In the genomic region with DNA sequence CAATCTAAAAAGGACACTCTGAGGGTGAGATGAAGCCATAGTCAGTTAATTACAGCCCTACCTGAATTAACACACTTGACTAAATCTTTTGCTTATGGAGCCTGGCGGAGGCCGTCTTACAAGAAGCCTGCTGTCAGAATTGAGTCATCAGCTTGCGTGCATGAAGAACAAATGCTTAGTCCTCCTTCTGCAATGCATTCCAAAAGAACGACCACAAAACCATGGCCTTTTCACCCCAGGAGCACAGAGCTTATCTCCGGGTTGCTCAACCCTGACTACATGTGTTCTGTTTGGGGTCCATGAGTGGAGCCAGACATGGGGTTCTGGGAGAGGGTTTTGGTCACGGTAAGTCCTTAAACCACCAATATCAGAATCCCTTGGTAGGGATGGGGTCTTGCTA, we compare ENCODE assay signal across 9 cellular contexts.
DNase-seq lines count a peak whose midpoint lies in the region; ATAC-seq, FAIRE-seq and TF ChIP-seq lines count a peak whose summit lies in the region.
"Had no signal": no experiment of that assay in that cellular context is flagged by ENCODE, and none has a peak within 500 bp of the region (broad histone marks: within the 10 kb centered on the region; RNA-seq: fewer than 3 reads in every experiment).

No MANE protein-coding gene starts in this region.

- H3K4me2 ChIP-seq in GM12878 (ENCODE audit: control insufficient read depth, insufficient read depth), result no peak overlapping the region

- 3% methylated on average over 6 of the region's 6 CpGs for WGBS in GM12878 (ENCODE audit: insufficient coverage, insufficient replicate concordance, low lambda C conversion rate, missing lambda C conversion rate)
- WGBS in body of pancreas, 2 donors, result 78 to 80% methylated on average over 5 to 6 of the region's 6 CpGs

- POLR2A ChIA-PET in GM12878 (lab: Charles Lee), result interaction anchor here (1.4 kb wide), 1 partner anchor 10 kb away, joined by 3 read pairs; no protein-coding TSS in a partner anchor

- no peak overlapping the region for H2AFZ ChIP-seq in GM12878 (ENCODE audit: control insufficient read depth, low read depth, low read length)

- RAD21 ChIA-PET in GM12878 (lab: Charles Lee; ENCODE audit: unreplicated experiment), result interaction anchor here (1.6 kb wide), 1 partner anchor 17 kb away, joined by 6 read pairs; no protein-coding TSS in a partner anchor

- DNase-seq in GM12878 (ENCODE audit: low read depth, low spot score) (no peak), NCI-H2029 (lab: John Stamatoyannopoulos, UW) (no peak), body of pancreas (no peak), type B pancreatic cell (ENCODE audit: extremely low spot score, unreplicated experiment) (no peak)
- DNase-seq: right cardiac atrium, T-helper 17 cell had no signal

- H3K79me2 ChIP-seq in GM12878 (ENCODE audit: control insufficient read depth, insufficient read depth, low read length), result no peaks in the 10 kb centered on the region

- H3K27me3 Mint-ChIP-seq in stimulated activated memory B cell treated with anti-CD40 and anti-IgM and Interleukin-4, amounts not matched to agents 10 μg/mL and 1 μg/mL and 100 μg/mL, for 72 hours, result no peaks in the 10 kb centered on the region
- H3K27me3 Mint-ChIP-seq in type B pancreatic cell, result peaks cover 3% of the 10 kb centered on the region
- H3K27me3 Mint-ChIP-seq: T-helper 17 cell had no signal

- H3K27ac ChIP-seq in GM12878 (ENCODE audit: control insufficient read depth, insufficient read depth) (no peak overlapping the region), body of pancreas (no peak overlapping the region)

- TF ChIP-seq CTCF in GM12878 (IDR thresholded peaks at IDR 0.05 in 2 of 3, conservative IDR thresholded peaks at IDR 0.05 in 1 of 3; ENCODE audit: control insufficient read depth in 2 of 3, extremely low read depth in 1 of 3, insufficient read depth in 1 of 3, low read depth in 3 of 3, low read length in 3 of 3), result no peak
- no peak for TF ChIP-seq CTCF in body of pancreas (IDR thresholded peaks at IDR 0.05)
- TF ChIP-seq CTCF in type B pancreatic cell (conservative IDR thresholded peaks at IDR 0.05), result no peak

- H3K9ac ChIP-seq in GM12878 (ENCODE audit: control insufficient read depth, insufficient read depth, low read length), result no peak overlapping the region

- peaks cover 20% of the 10 kb centered on the region for H3K4me1 Mint-ChIP-seq in stimulated activated memory B cell treated with anti-CD40 and anti-IgM and Interleukin-4, amounts not matched to agents 10 μg/mL and 1 μg/mL and 100 μg/mL, for 72 hours
- no peaks in the 10 kb centered on the region for H3K4me1 Mint-ChIP-seq in type B pancreatic cell (ENCODE audit: unreplicated experiment)

- SMC1A ChIA-PET in GM12878 (lab: Charles Lee; ENCODE audit: uncharacterized antibody, unreplicated experiment), result interaction anchor here (0.7 kb wide), 1 partner anchor 13 kb away, joined by 3 read pairs; no protein-coding TSS in a partner anchor

- H3K27ac Mint-ChIP-seq in stimulated activated memory B cell treated with anti-CD40 and anti-IgM and Interleukin-4, amounts not matched to agents 10 μg/mL and 1 μg/mL and 100 μg/mL, for 72 hours, result peak overlapping the region; percentile 63
- H3K27ac Mint-ChIP-seq in type B pancreatic cell, result no peak overlapping the region
- H3K27ac Mint-ChIP-seq: T-helper 17 cell had no signal

- H3K4me3 Mint-ChIP-seq in stimulated activated memory B cell treated with anti-CD40 and anti-IgM and Interleukin-4, amounts not matched to agents 10 μg/mL and 1 μg/mL and 100 μg/mL, for 72 hours, result peak overlapping the region; percentile 44
- H3K4me3 Mint-ChIP-seq in type B pancreatic cell, result no peak overlapping the region
- H3K4me3 Mint-ChIP-seq: T-helper 17 cell had no signal

- ATAC-seq in GM19463 (IDR thresholded peaks at IDR 0.05; ENCODE audit: unreplicated experiment) (peak; percentile 88), HG03571 (IDR thresholded peaks at IDR 0.05; ENCODE audit: unreplicated experiment) (peak; percentile 88), GM12878 (peak; percentile 71), body of pancreas (no peak)
- ATAC-seq in stimulated activated memory B cell treated with anti-CD40 and anti-IgM and Interleukin-4, amounts not matched to agents 10 μg/mL and 1 μg/mL and 100 μg/mL, for 72 hours, result peak; percentile 88
- ATAC-seq: right cardiac atrium, T-helper 17 cell had no signal

- H3K36me3 Mint-ChIP-seq in stimulated activated memory B cell treated with anti-CD40 and anti-IgM and Interleukin-4, amounts not matched to agents 10 μg/mL and 1 μg/mL and 100 μg/mL, for 72 hours, result no peaks in the 10 kb centered on the region
- no peaks in the 10 kb centered on the region for H3K36me3 Mint-ChIP-seq in type B pancreatic cell

- CTCF ChIA-PET in GM12878 (lab: Yijun Ruan, JAX), result no interaction called here

- no TSS peak for BruUV-seq in GM12878 (replicated peaks; lab: Mats Ljungman, UMichigan)

- no peaks in the 10 kb centered on the region; the same call in 1 of the 2 replicates for H3K4me1 ChIP-seq in GM12878 (ENCODE audit: control insufficient read depth, insufficient read depth, low read length)
- no peaks in the 10 kb centered on the region for H3K4me1 ChIP-seq in body of pancreas

- no peaks in the 10 kb centered on the region for H4K20me1 ChIP-seq in GM12878 (ENCODE audit: control insufficient read depth, insufficient read depth)

- TF ChIP-seq RAD21 in GM12878 (IDR thresholded peaks at IDR 0.05; ENCODE audit: insufficient read depth, low read depth, low read length), result no peak

- in situ Hi-C loops in GM12878 (cut with MboI), result no loop called here

- H3K36me3 ChIP-seq in GM12878 (ENCODE audit: control insufficient read depth in 2 of 2, insufficient read depth in 2 of 2, low read length in 1 of 2), result no peaks in the 10 kb centered on the region
- no peaks in the 10 kb centered on the region for H3K36me3 ChIP-seq in body of pancreas (replicated peaks in 1 of 2; ENCODE audit: insufficient read depth in 1 of 2, low read depth in 2 of 2)

- no peak for FAIRE-seq in GM12878 (lab: Jason Lieb, UNC)

- TF ChIP-seq POLR2A in GM12878 (IDR thresholded peaks at IDR 0.05; ENCODE audit: low read depth, low read length), result no peak
- no peak for TF ChIP-seq POLR2A in body of pancreas (IDR thresholded peaks at IDR 0.05)

- peak in 1 of 2 experiments; percentile 49; a peak in 1 of 4 replicates for TF ChIP-seq EP300 in GM12878 (IDR thresholded peaks at IDR 0.05; ENCODE audit: borderline replicate concordance in 1 of 2, control insufficient read depth in 1 of 2, low read depth in 2 of 2, low read length in 2 of 2)

- H3K9me3 Mint-ChIP-seq in stimulated activated memory B cell treated with anti-CD40 and anti-IgM and Interleukin-4, amounts not matched to agents 10 μg/mL and 1 μg/mL and 100 μg/mL, for 72 hours, result no peaks in the 10 kb centered on the region
- H3K9me3 Mint-ChIP-seq in type B pancreatic cell, result no peaks in the 10 kb centered on the region

- intact Hi-C loops in GM12878 (cut with micrococcal nuclease; ENCODE audit: unreplicated experiment), result loop anchor here (2.0 kb wide), 1 partner anchor 15 kb away; no protein-coding TSS in a partner anchor
- intact Hi-C loops in body of pancreas (cut with DNase I), result no loop called here

- H3K4me3 ChIP-seq in GM12878, result no peak overlapping the region
- no peak overlapping the region for H3K4me3 ChIP-seq in body of pancreas

- H3K27me3 ChIP-seq in GM12878 (replicated peaks in 1 of 2; ENCODE audit: control insufficient read depth in 2 of 2, insufficient read depth in 2 of 2, low read length in 1 of 2) (no peaks in the 10 kb centered on the region; a peak in 2 of 4 replicates), body of pancreas (no peaks in the 10 kb centered on the region)

- H3K9me3 ChIP-seq in GM12878 (replicated peaks; ENCODE audit: control insufficient read depth, insufficient read depth, low read length), result peaks cover 3% of the 10 kb centered on the region; the same call in 2 of the 3 replicates
- H3K9me3 ChIP-seq in body of pancreas, result no peaks in the 10 kb centered on the region

TF ChIP-seq in GM12878, 131 proteins besides CTCF, POLR2A, EP300 and RAD21 (continues in another document):
- TF ChIP-seq, protein P1, sequence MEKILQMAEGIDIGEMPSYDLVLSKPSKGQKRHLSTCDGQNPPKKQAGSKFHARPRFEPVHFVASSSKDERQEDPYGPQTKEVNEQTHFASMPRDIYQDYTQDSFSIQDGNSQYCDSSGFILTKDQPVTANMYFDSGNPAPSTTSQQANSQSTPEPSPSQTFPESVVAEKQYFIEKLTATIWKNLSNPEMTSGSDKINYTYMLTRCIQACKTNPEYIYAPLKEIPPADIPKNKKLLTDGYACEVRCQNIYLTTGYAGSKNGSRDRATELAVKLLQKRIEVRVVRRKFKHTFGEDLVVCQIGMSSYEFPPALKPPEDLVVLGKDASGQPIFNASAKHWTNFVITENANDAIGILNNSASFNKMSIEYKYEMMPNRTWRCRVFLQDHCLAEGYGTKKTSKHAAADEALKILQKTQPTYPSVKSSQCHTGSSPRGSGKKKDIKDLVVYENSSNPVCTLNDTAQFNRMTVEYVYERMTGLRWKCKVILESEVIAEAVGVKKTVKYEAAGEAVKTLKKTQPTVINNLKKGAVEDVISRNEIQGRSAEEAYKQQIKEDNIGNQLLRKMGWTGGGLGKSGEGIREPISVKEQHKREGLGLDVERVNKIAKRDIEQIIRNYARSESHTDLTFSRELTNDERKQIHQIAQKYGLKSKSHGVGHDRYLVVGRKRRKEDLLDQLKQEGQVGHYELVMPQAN (conservative IDR thresholded peaks at IDR 0.05), result no peak
- peak; percentile 74; the same call in 1 of the 2 replicates for TF ChIP-seq BCL11A (IDR thresholded peaks at IDR 0.05; ENCODE audit: low read depth, low read length)
- TF ChIP-seq BHLHE40 (IDR thresholded peaks at IDR 0.05; ENCODE audit: borderline replicate concordance in 1 of 2, low read depth in 2 of 2, low read length in 1 of 2), result no peak
- TF ChIP-seq NR2F1 (conservative IDR thresholded peaks at IDR 0.05), result peak; percentile 43; the same call in 1 of the 2 replicates
- no peak for TF ChIP-seq ZNF217 (IDR thresholded peaks at IDR 0.05)
- TF ChIP-seq ZBED1 (IDR thresholded peaks at IDR 0.05; ENCODE audit: borderline replicate concordance), result no peak
- TF ChIP-seq HDGF (IDR thresholded peaks at IDR 0.05), result no peak
- TF ChIP-seq TBL1XR1 (IDR thresholded peaks at IDR 0.05; ENCODE audit: low read depth, low read length), result no peak
- peak; percentile 25; the same call in 1 of the 2 replicates for TF ChIP-seq IKZF1 (conservative IDR thresholded peaks at IDR 0.05)
- TF ChIP-seq IRF4 (IDR thresholded peaks at IDR 0.05; ENCODE audit: low read depth, low read length), result 0 out of 2 replicates have a peak, but pooled peaks have one; percentile 12
- TF ChIP-seq MYB (IDR thresholded peaks at IDR 0.05; ENCODE audit: borderline replicate concordance, low read depth, low read length), result no peak
- TF ChIP-seq SIN3A (IDR thresholded peaks at IDR 0.05; ENCODE audit: low read depth, low read length), result no peak
- no peak for TF ChIP-seq NR2C1 (IDR thresholded peaks at IDR 0.05)
- TF ChIP-seq MEF2A (IDR thresholded peaks at IDR 0.05; ENCODE audit: insufficient read depth, low read depth, low read length), result peak; percentile 35; the same call in 1 of the 2 replicates
- TF ChIP-seq MEF2B (IDR thresholded peaks at IDR 0.05; ENCODE audit: partially characterized antibody, poor library complexity, severe bottlenecking), result no peak
- TF ChIP-seq MTA2 (IDR thresholded peaks at IDR 0.05; ENCODE audit: low read depth), result peak; percentile 32; the same call in 1 of the 2 replicates
